In the genomic region with DNA sequence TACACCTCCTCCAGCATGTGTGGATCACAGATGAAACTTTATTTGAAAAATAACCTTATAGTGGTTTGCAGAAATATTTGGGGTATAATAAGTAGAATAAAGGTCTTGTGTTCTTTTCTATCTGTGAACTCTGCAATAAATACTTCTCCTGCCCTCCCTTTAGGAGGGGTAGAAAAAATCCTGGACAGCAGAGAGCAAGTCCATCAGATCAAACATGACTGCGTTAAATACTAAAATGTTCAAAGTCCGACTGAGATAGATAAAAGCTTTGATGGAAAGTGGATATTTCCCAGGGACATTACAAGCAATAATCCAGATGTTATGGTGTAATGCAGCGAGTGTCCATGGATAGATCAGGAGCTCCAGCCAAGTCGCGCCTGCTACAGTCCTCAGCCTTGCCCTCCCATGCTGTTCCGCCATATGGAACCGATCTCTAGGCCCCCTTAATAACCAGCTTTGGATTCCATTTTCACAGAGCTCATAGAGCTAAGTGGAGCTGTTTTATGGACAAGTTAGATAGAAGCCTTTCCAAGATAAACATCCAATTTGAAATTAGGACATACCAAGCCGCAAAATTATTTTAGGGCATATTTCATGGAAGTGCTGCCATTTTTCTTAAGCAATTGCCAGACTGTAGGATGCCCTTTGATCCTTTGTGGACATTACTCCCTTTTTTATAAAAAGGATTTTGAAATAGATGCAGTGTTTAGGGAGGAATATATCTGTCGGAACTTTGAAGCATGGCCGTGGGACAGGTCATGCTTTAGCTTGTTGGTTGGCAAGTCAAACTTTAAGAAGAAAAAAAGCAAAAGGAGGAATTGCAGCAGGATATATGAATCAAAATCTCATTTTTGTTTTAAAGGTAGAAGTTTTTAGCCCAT, we compare ENCODE assay signal across 17 cellular contexts.
DNase-seq lines count a peak whose midpoint lies in the region; ATAC-seq, FAIRE-seq and TF ChIP-seq lines count a peak whose summit lies in the region.
"Had no signal": no experiment of that assay in that cellular context is flagged by ENCODE, and none has a peak within 500 bp of the region (broad histone marks: within the 10 kb centered on the region; RNA-seq: fewer than 3 reads in every experiment).

No MANE protein-coding gene starts in this region.

- H3K9me3 ChIP-seq in right lobe of liver (no peaks in the 10 kb centered on the region), small intestine (ENCODE audit: control insufficient read depth, low read depth) (no peaks in the 10 kb centered on the region), vagina (no peaks in the 10 kb centered on the region)
- H3K9me3 ChIP-seq: Caco-2 had no signal

- no peak for TF ChIP-seq POLR2A in right lobe of liver (IDR thresholded peaks at IDR 0.05)
- no peak for TF ChIP-seq POLR2A in vagina (IDR thresholded peaks at IDR 0.05)

- no peak overlapping the region for H3K4me3 Mint-ChIP-seq in WTC11

- 0 out of 2 replicates have a peak overlapping the region, but pooled peaks have one; percentile 8 for H3K27ac Mint-ChIP-seq in WTC11

- no peaks in the 10 kb centered on the region for H3K4me1 ChIP-seq in right lobe of liver
- H3K4me1 ChIP-seq in small intestine (ENCODE audit: control insufficient read depth in 2 of 2, insufficient read depth in 1 of 2, low read depth in 1 of 2, low read length in 1 of 2), result no peaks in the 10 kb centered on the region
- no peaks in the 10 kb centered on the region for H3K4me1 ChIP-seq in vagina
- H3K4me1 ChIP-seq: Caco-2 had no signal

- TF ChIP-seq CTCF in WTC11 (IDR thresholded peaks at IDR 0.05), result no peak
- TF ChIP-seq CTCF in fibroblast of pulmonary artery (IDR thresholded peaks at IDR 0.05; ENCODE audit: low read length, missing control alignments), result no peak
- TF ChIP-seq CTCF in right lobe of liver (IDR thresholded peaks at IDR 0.05), result no peak
- TF ChIP-seq CTCF in GM20000 (IDR thresholded peaks at IDR 0.05; ENCODE audit: extremely low read depth, missing control alignments), result no peak
- no peak for TF ChIP-seq CTCF in vagina (IDR thresholded peaks at IDR 0.05)

- H3K36me3 ChIP-seq in right lobe of liver, result no peaks in the 10 kb centered on the region
- peaks cover 0 to 9% of the 10 kb centered on the region in 2 donors for H3K36me3 ChIP-seq in small intestine (ENCODE audit: control insufficient read depth in 2 of 2, insufficient read depth in 2 of 2, low read length in 2 of 2)
- no peaks in the 10 kb centered on the region for H3K36me3 ChIP-seq in vagina

- intact Hi-C loops in right lobe of liver (cut with DNase I), result no loop called here
- intact Hi-C loops in vagina (cut with DNase I), result no loop called here

- no peak; the same call in 1 of the 2 replicates for ATAC-seq in WTC11
- peak in 3 of 4 donors; percentile 45 to 88 (median 67) for ATAC-seq in right lobe of liver
- ATAC-seq in GM19324 (IDR thresholded peaks at IDR 0.05; ENCODE audit: low FRiP score, unreplicated experiment), result no peak
- ATAC-seq: HCT116 had no signal

- peaks cover 10% of the 10 kb centered on the region for H3K4me1 Mint-ChIP-seq in WTC11

- 78% methylated on average over 10 of the region's 10 CpGs for WGBS in right lobe of liver (ENCODE audit: insufficient coverage, low coverage, low lambda C conversion rate, missing lambda C conversion rate)
- 72 to 85% (median 82%) methylated on average over 10 of the region's 10 CpGs for WGBS in small intestine, 3 donors

- DNase-seq in WTC11 (ENCODE audit: low spot score) (no peak), fibroblast of pulmonary artery (ENCODE audit: low read depth) (peak; percentile 18), right lobe of liver (peak in 1 of 3 donors; percentile 58), small intestine (peak; percentile 5), H4 (ENCODE audit: low spot score) (no peak), GM20000 (ENCODE audit: low spot score) (no peak), vagina (ENCODE audit: extremely low spot score in 2 of 2) (no peak)
- DNase-seq: AML-193, Caco-2, NCI-H1048, NCI-H1436 treated with DMSO at 0.1 percent for 48 hours, NCI-H2029 treated with DMSO at 0.1 percent for 48 hours, NCI-H748 treated with DMSO at 0.1 percent for 48 hours, OCI-M1, SHP77 treated with DMSO at 0.1 percent for 48 hours had no signal

- peaks cover 14% of the 10 kb centered on the region for H3K36me3 Mint-ChIP-seq in WTC11

- no peaks in the 10 kb centered on the region for H3K27me3 Mint-ChIP-seq in WTC11 (ENCODE audit: low read depth)

- peak overlapping the region in 1 of 3 donors; percentile 13 for H3K27ac ChIP-seq in right lobe of liver
- H3K27ac ChIP-seq in small intestine (ENCODE audit: low read depth in 1 of 2, low read length in 1 of 2), result no peak overlapping the region
- no peak overlapping the region for H3K27ac ChIP-seq in vagina

- FAIRE-seq in small intestine (lab: Jason Lieb, UNC), result no peak

- POLR2A ChIA-PET in WTC11 (lab: Charles Lee), result no interaction called here

- CTCF ChIA-PET in WTC11 (lab: Charles Lee), result interaction anchor here (1.0 kb wide), 1 partner anchor 29 kb away, joined by 3 read pairs; no protein-coding TSS in a partner anchor

- H3K27me3 ChIP-seq in right lobe of liver (no peaks in the 10 kb centered on the region), small intestine (ENCODE audit: control insufficient read depth in 2 of 2, insufficient read depth in 2 of 2, low read length in 2 of 2) (no peaks in the 10 kb centered on the region), vagina (no peaks in the 10 kb centered on the region)

- no peak overlapping the region for H3K4me3 ChIP-seq in fibroblast of pulmonary artery (replicated peaks; ENCODE audit: low read depth, low read length)
- H3K4me3 ChIP-seq in right lobe of liver, result no peak overlapping the region
- no peak overlapping the region for H3K4me3 ChIP-seq in small intestine (ENCODE audit: low read depth in 1 of 2, low read length in 2 of 2)
- H3K4me3 ChIP-seq in vagina, result no peak overlapping the region

- peaks cover 18% of the 10 kb centered on the region for H3K9me3 Mint-ChIP-seq in WTC11

TF ChIP-seq in WTC11, 78 proteins besides CTCF, POLR2A, EP300 and RAD21 (continues in another document):
- TF ChIP-seq, protein P1, sequence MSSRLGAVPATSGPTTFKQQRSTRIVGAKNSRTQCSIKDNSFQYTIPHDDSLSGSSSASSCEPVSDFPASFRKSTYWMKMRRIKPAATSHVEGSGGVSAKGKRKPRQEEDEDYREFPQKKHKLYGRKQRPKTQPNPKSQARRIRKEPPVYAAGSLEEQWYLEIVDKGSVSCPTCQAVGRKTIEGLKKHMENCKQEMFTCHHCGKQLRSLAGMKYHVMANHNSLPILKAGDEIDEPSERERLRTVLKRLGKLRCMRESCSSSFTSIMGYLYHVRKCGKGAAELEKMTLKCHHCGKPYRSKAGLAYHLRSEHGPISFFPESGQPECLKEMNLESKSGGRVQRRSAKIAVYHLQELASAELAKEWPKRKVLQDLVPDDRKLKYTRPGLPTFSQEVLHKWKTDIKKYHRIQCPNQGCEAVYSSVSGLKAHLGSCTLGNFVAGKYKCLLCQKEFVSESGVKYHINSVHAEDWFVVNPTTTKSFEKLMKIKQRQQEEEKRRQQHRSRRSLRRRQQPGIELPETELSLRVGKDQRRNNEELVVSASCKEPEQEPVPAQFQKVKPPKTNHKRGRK (CRISPR knock-in tag; IDR thresholded peaks at IDR 0.05; ENCODE audit: borderline replicate concordance), result no peak
- TF ChIP-seq ESRRA (CRISPR knock-in tag; IDR thresholded peaks at IDR 0.05; ENCODE audit: borderline replicate concordance) (no peak), JUN (CRISPR knock-in tag; IDR thresholded peaks at IDR 0.05) (no peak), ZNF232 (CRISPR knock-in tag; IDR thresholded peaks at IDR 0.05) (no peak), ZNF121 (CRISPR knock-in tag; IDR thresholded peaks at IDR 0.05) (no peak)
- TF ChIP-seq, protein P2, sequence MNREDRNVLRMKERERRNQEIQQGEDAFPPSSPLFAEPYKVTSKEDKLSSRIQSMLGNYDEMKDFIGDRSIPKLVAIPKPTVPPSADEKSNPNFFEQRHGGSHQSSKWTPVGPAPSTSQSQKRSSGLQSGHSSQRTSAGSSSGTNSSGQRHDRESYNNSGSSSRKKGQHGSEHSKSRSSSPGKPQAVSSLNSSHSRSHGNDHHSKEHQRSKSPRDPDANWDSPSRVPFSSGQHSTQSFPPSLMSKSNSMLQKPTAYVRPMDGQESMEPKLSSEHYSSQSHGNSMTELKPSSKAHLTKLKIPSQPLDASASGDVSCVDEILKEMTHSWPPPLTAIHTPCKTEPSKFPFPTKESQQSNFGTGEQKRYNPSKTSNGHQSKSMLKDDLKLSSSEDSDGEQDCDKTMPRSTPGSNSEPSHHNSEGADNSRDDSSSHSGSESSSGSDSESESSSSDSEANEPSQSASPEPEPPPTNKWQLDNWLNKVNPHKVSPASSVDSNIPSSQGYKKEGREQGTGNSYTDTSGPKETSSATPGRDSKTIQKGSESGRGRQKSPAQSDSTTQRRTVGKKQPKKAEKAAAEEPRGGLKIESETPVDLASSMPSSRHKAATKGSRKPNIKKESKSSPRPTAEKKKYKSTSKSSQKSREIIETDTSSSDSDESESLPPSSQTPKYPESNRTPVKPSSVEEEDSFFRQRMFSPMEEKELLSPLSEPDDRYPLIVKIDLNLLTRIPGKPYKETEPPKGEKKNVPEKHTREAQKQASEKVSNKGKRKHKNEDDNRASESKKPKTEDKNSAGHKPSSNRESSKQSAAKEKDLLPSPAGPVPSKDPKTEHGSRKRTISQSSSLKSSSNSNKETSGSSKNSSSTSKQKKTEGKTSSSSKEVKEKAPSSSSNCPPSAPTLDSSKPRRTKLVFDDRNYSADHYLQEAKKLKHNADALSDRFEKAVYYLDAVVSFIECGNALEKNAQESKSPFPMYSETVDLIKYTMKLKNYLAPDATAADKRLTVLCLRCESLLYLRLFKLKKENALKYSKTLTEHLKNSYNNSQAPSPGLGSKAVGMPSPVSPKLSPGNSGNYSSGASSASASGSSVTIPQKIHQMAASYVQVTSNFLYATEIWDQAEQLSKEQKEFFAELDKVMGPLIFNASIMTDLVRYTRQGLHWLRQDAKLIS (CRISPR knock-in tag; IDR thresholded peaks at IDR 0.05; ENCODE audit: borderline replicate concordance), result no peak
- TF ChIP-seq, protein P3, sequence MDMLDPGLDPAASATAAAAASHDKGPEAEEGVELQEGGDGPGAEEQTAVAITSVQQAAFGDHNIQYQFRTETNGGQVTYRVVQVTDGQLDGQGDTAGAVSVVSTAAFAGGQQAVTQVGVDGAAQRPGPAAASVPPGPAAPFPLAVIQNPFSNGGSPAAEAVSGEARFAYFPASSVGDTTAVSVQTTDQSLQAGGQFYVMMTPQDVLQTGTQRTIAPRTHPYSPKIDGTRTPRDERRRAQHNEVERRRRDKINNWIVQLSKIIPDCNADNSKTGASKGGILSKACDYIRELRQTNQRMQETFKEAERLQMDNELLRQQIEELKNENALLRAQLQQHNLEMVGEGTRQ (CRISPR knock-in tag; IDR thresholded peaks at IDR 0.05), result no peak

Comparison
In these comparisons a context has a peak if more than half of its experiments do, and no peak if none do; other contexts are left out.
1. ATAC-seq: peak in right lobe of liver (3 of 4); none in WTC11 (single experiment) and GM19324 (single experiment).
2. DNase-seq: peak in fibroblast of pulmonary artery (single experiment) and small intestine (single experiment); none in WTC11 (single experiment), H4 (single experiment), GM20000 (single experiment) and vagina (0 of 2).